Comparison of ENCODE assay signal across 8 cellular contexts in the genomic region with DNA sequence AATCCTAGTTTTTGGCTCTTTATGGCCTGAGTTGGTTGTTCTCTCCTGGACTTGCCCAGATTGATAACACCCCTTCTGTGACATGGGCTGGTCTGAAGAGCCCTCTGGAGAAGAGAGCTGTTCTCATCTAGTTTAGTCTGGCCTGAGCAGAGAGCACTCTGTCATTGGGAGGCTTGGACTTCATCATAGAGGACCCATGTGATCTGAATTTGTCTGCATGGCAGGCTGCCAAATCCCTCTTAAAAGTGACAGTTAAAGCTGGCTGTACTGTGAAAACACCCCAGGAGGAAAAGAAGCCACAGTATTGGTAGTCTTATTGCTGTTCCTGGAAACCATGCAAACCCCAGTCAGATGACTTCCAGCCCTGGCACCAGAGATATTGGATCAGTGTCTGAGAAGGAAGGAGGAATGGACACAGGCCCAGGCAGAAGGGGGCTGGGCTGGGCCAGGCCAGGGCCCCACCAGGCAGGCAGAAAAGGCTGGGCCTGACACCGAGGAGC. TPM values are rescaled to one million over a fixed set of nuclear protein-coding genes. Genes with fewer than 3 reads are reported as not detected.
DNase-seq lines count a peak whose midpoint lies in the region; ATAC-seq and TF ChIP-seq lines count a peak whose summit lies in the region.

No MANE protein-coding gene starts in this region.

- H3K4me1 ChIP-seq in colonic mucosa (peaks cover 19% of the 10 kb centered on the region), mesenchymal stem cell (ENCODE audit: control insufficient read depth, insufficient read depth, low read depth, low read length) (peaks cover 2% of the 10 kb centered on the region)

- DNase-seq in HFFc6: peak; percentile 58
- DNase-seq in NCI-H510A (lab: John Stamatoyannopoulos, UW): peak; percentile 88
- peak; percentile 94 for DNase-seq in colonic mucosa
- peak; percentile 96 for DNase-seq in mesenchymal stem cell
- DNase-seq in HPDE6-E6E7 (ENCODE audit: extremely low spot score): no peak

- no peaks in the 10 kb centered on the region for H3K36me3 Mint-ChIP-seq in HFFc6 (ENCODE audit: low read depth)

- H3K4me3 ChIP-seq in colonic mucosa (no peak overlapping the region), mesenchymal stem cell (ENCODE audit: insufficient read depth in 1 of 2, low read depth in 1 of 2, low read length in 2 of 2) (no peak overlapping the region)

- TF ChIP-seq CTCF in HFFc6 (IDR thresholded peaks at IDR 0.05): no peak
- no peak for TF ChIP-seq CTCF in colonic mucosa (IDR thresholded peaks at IDR 0.05)

- ATAC-seq in HG02571 (IDR thresholded peaks at IDR 0.05; ENCODE audit: unreplicated experiment): no peak
- no peak for ATAC-seq in GM21360 (IDR thresholded peaks at IDR 0.05; ENCODE audit: unreplicated experiment)
- no peak for ATAC-seq in GM18868 (IDR thresholded peaks at IDR 0.05; ENCODE audit: unreplicated experiment)

- no peaks in the 10 kb centered on the region for H3K36me3 ChIP-seq in colonic mucosa
- H3K36me3 ChIP-seq in mesenchymal stem cell (ENCODE audit: control insufficient read depth in 1 of 2, insufficient read depth in 2 of 2, low read depth in 1 of 2, low read length in 2 of 2): no peaks in the 10 kb centered on the region

- H3K9me3 ChIP-seq in colonic mucosa: no peaks in the 10 kb centered on the region
- no peaks in the 10 kb centered on the region for H3K9me3 ChIP-seq in mesenchymal stem cell (ENCODE audit: control insufficient read depth, low read length)

- no peak overlapping the region for H2BK5ac ChIP-seq in mesenchymal stem cell (ENCODE audit: low read depth, low read length, poor library complexity, severe bottlenecking)

- intact Hi-C loops in colonic mucosa (cut with DNase I): loop anchor here (5.0 kb wide), 1 partner anchor 39 kb away; no protein-coding TSS in a partner anchor

- no peak overlapping the region for H2BK15ac ChIP-seq in mesenchymal stem cell (ENCODE audit: low read depth, poor library complexity, severe bottlenecking)

- peak overlapping the region in 1 of 2 experiments; percentile 6 for H3K18ac ChIP-seq in mesenchymal stem cell (ENCODE audit: low read depth in 1 of 2, low read length in 2 of 2)

- no peak overlapping the region for H3K27ac Mint-ChIP-seq in HFFc6

- H3K4me1 Mint-ChIP-seq in HFFc6 (ENCODE audit: low read depth): peaks cover 10% of the 10 kb centered on the region

- H3K9me3 Mint-ChIP-seq in HFFc6: no peaks in the 10 kb centered on the region

- H3K27me3 Mint-ChIP-seq in HFFc6 (ENCODE audit: insufficient read depth): peaks cover 15% of the 10 kb centered on the region

- no peak overlapping the region for H3K14ac ChIP-seq in mesenchymal stem cell (ENCODE audit: low read length in 2 of 2)

- H3K27ac ChIP-seq in colonic mucosa (peak overlapping the region; percentile 81), mesenchymal stem cell (ENCODE audit: low read length, poor library complexity, severe bottlenecking) (no peak overlapping the region)

- H4K91ac ChIP-seq in mesenchymal stem cell (ENCODE audit: low read length): no peak overlapping the region

- H3K4me2 ChIP-seq in mesenchymal stem cell (ENCODE audit: low read length, poor library complexity, severe bottlenecking): no peak overlapping the region

- peak overlapping the region; percentile 29 for H2AFZ ChIP-seq in mesenchymal stem cell (ENCODE audit: low read depth, low read length)

- H3K4me3 Mint-ChIP-seq in HFFc6: no peak overlapping the region

- H3K27me3 ChIP-seq in colonic mucosa: no peaks in the 10 kb centered on the region
- H3K27me3 ChIP-seq in mesenchymal stem cell (ENCODE audit: control insufficient read depth in 1 of 2, insufficient read depth in 1 of 2, low read length in 2 of 2): peaks cover 0 to 20% of the 10 kb centered on the region in 2 experiments

- H2AK5ac ChIP-seq in mesenchymal stem cell (ENCODE audit: low read length, severe bottlenecking): no peak overlapping the region

- H2BK12ac ChIP-seq in mesenchymal stem cell (ENCODE audit: low read length in 2 of 2): no peak overlapping the region

- no peak overlapping the region for H3K4ac ChIP-seq in mesenchymal stem cell (ENCODE audit: low read depth in 1 of 2, low read length in 2 of 2)

- peak overlapping the region in 1 of 2 experiments; percentile 23 for H3K23ac ChIP-seq in mesenchymal stem cell (ENCODE audit: low read length in 2 of 2)

- H3K9ac ChIP-seq in colonic mucosa (ENCODE audit: low read depth in 2 of 2, low read length in 2 of 2) (no peak overlapping the region), mesenchymal stem cell (ENCODE audit: low read length) (peak overlapping the region; percentile 77)

- 60% methylated on average over 1 of the region's 1 CpG for WGBS in mesenchymal stem cell

- H2BK120ac ChIP-seq in mesenchymal stem cell (ENCODE audit: low read depth, low read length): no peak overlapping the region

- no peaks in the 10 kb centered on the region for H3K79me1 ChIP-seq in mesenchymal stem cell (replicated peaks; ENCODE audit: low read length, poor library complexity, severe bottlenecking)

- peak overlapping the region; percentile 79 for H4K8ac ChIP-seq in mesenchymal stem cell (ENCODE audit: low read length)

RNA-seq across cellular contexts. Expression of a gene that starts 3.7 kb away (rescaled TPM):
- total RNA-seq in HFFc6 (2021; fragmentation: NEBNext Ultra II Directional; extraction: Animal tissue kit (Norgen Biotek cat#: 25700)): 1 to 10 TPM in 4 of 6 experiments, under 1 TPM in 2; 0.84 to 1.6 (median 1.0) TPM
- total RNA-seq in colonic mucosa: 1 to 10 TPM; 3.0 to 3.5 TPM
- polyA plus RNA-seq in mesenchymal stem cell (2013, experiment 1 of 2): 0.99 TPM
- 1.2 TPM for polyA plus RNA-seq in mesenchymal stem cell (2013, experiment 2 of 2)

RNA-seq across cellular contexts. Expression of a gene that starts 5.6 kb away (rescaled TPM):
- not detected for total RNA-seq in HFFc6 (2021; fragmentation: NEBNext Ultra II Directional; extraction: Animal tissue kit (Norgen Biotek cat#: 25700))
- total RNA-seq in colonic mucosa: 10 to 100 TPM; 25.6 to 34.2 TPM
- not detected for polyA plus RNA-seq in mesenchymal stem cell (2013, experiment 1 of 2)
- polyA plus RNA-seq in mesenchymal stem cell (2013, experiment 2 of 2): not detected

RNA-seq across cellular contexts. Expression of a gene that starts 33.0 kb away (rescaled TPM):
- total RNA-seq in HFFc6 (2021; fragmentation: NEBNext Ultra II Directional; extraction: Animal tissue kit (Norgen Biotek cat#: 25700)): 1 to 10 TPM; 3.3 to 4.8 (median 3.8) TPM
- total RNA-seq in colonic mucosa: 100 to 1,000 TPM; 132 to 141 TPM
- polyA plus RNA-seq in mesenchymal stem cell (2013, experiment 1 of 2): 8.9 TPM
- 8.8 TPM for polyA plus RNA-seq in mesenchymal stem cell (2013, experiment 2 of 2)

RNA-seq across cellular contexts. Expression of a gene that starts 40.6 kb away (rescaled TPM):
- not detected for total RNA-seq in HFFc6 (2021; fragmentation: NEBNext Ultra II Directional; extraction: Animal tissue kit (Norgen Biotek cat#: 25700))
- total RNA-seq in colonic mucosa: 1 to 10 TPM in 1 of 2 donors, under 1 TPM in 1; 0.57 to 9.2 TPM
- polyA plus RNA-seq in mesenchymal stem cell (2013, experiment 1 of 2): 0.04 TPM
- polyA plus RNA-seq in mesenchymal stem cell (2013, experiment 2 of 2): 0.08 TPM

RNA-seq across cellular contexts. Expression of a gene that starts 57.3 kb away (rescaled TPM):
- 10 to 100 TPM; 27.8 to 31.0 (median 30.3) TPM for total RNA-seq in HFFc6 (2021; fragmentation: NEBNext Ultra II Directional; extraction: Animal tissue kit (Norgen Biotek cat#: 25700))
- 10 to 100 TPM; 50.3 to 51.4 TPM for total RNA-seq in colonic mucosa
- 24.0 TPM for polyA plus RNA-seq in mesenchymal stem cell (2013, experiment 1 of 2)
- polyA plus RNA-seq in mesenchymal stem cell (2013, experiment 2 of 2): 22.8 TPM

Comparison
In these comparisons a context has a peak if more than half of its experiments do, and no peak if none do; other contexts are left out.
1. RNA of a gene that starts 5.6 kb away (total RNA-seq): 25.6 to 34.2 TPM in colonic mucosa; not detected in HFFc6; every median in the first group is over 10 times any median in the second.
2. RNA of a gene that starts 33.0 kb away (total RNA-seq): 132 to 141 TPM in colonic mucosa; 3.3 to 4.8 TPM in HFFc6; every median in the first group is over 10 times any median in the second.